In the genomic region with DNA sequence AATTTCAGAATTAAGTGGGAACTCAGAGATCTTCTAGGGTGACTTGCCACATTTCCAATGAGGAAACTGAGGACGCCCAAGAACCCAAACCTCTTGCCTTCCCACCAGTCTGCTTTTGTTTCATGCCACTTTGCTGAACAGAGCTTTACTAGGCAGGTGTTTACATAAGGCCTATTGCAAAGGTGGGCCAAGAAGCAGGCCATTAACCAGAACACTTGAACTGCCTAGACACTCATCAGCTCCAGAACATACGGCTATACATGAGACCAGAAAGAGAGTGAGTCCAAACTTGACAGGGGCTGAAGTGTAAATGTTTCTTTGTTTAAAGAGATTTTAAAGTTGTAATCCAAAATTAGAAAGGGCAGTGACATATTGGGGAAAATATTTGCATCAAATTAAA, we compare ENCODE assay signal across 19 cellular contexts.
A peak's percentile ranks its signal among the peaks of the same experiment; 100 is the strongest.
DNase-seq lines count a peak whose midpoint lies in the region; ATAC-seq lines count a peak whose summit lies in the region.
"Had no signal": no experiment of that assay in that cellular context is flagged by ENCODE, and none has a peak within 500 bp of the region (broad histone marks: within the 10 kb centered on the region; RNA-seq: fewer than 3 reads in every experiment).

No MANE protein-coding gene starts in this region.

- H3K4me3 Mint-ChIP-seq in stimulated activated naive CD8-positive, alpha-beta T cell treated with anti-CD3 and anti-CD28 coated beads, Interleukin-15, amount 100 ng/mL, for 72 hours: peak overlapping the region in 1 of 2 donors; percentile 23
- H3K4me3 Mint-ChIP-seq: CD14-positive monocyte, endodermal cell had no signal

- H3K27me3 ChIP-seq in effector memory CD4-positive, alpha-beta T cell (replicated peaks; ENCODE audit: control insufficient read depth, insufficient read depth, low read length, poor library complexity, severe bottlenecking): no peaks in the 10 kb centered on the region
- H3K27me3 ChIP-seq: adrenal gland, sigmoid colon had no signal

- ATAC-seq in stimulated activated naive CD8-positive, alpha-beta T cell treated with anti-CD3 and anti-CD28 coated beads, Interleukin-15, amount 100 ng/mL, for 72 hours: no peak
- no peak for ATAC-seq in stimulated activated naive CD8-positive, alpha-beta T cell treated with anti-CD3 and anti-CD28 coated beads, Interleukin-15, Interleukin-2, amounts not matched to agents 100 U/mL and 50 U/mL, for 24 hours
- no peak for ATAC-seq in GM21717 (IDR thresholded peaks at IDR 0.05; ENCODE audit: unreplicated experiment)

- no peak overlapping the region for H3K4me3 ChIP-seq in effector memory CD4-positive, alpha-beta T cell (ENCODE audit: insufficient read depth, low read depth, low read length, poor library complexity, severe bottlenecking)
- H3K4me3 ChIP-seq: adrenal gland, sigmoid colon, thoracic aorta had no signal

- peaks cover 48% of the 10 kb centered on the region for H3K4me1 Mint-ChIP-seq in stimulated activated naive CD8-positive, alpha-beta T cell treated with anti-CD3 and anti-CD28 coated beads, Interleukin-15, amount 100 ng/mL, for 72 hours

- H3K27ac Mint-ChIP-seq in stimulated activated naive CD8-positive, alpha-beta T cell treated with anti-CD3 and anti-CD28 coated beads, Interleukin-15, amount 100 ng/mL, for 72 hours: peak overlapping the region; percentile 4 to 56
- H3K27ac Mint-ChIP-seq: endodermal cell had no signal

- no peaks in the 10 kb centered on the region for H3K9me3 Mint-ChIP-seq in stimulated activated naive CD8-positive, alpha-beta T cell treated with anti-CD3 and anti-CD28 coated beads, Interleukin-15, amount 100 ng/mL, for 72 hours
- H3K9me3 Mint-ChIP-seq: CD14-positive monocyte, endodermal cell had no signal

- peaks cover 5% of the 10 kb centered on the region for H3K4me1 ChIP-seq in effector memory CD4-positive, alpha-beta T cell (ENCODE audit: control insufficient read depth, insufficient read depth, low read length, poor library complexity, severe bottlenecking)
- H3K4me1 ChIP-seq: sigmoid colon had no signal

- H3K9me3 ChIP-seq in effector memory CD4-positive, alpha-beta T cell (ENCODE audit: control insufficient read depth, low read length): no peaks in the 10 kb centered on the region
- H3K9me3 ChIP-seq: adrenal gland, sigmoid colon, thoracic aorta had no signal

- peaks cover 4% of the 10 kb centered on the region for H3K36me3 ChIP-seq in effector memory CD4-positive, alpha-beta T cell (ENCODE audit: control insufficient read depth, insufficient read depth, low read length)
- H3K36me3 ChIP-seq: adrenal gland, sigmoid colon, thoracic aorta, WERI-Rb-1 had no signal

- no peak for DNase-seq in stimulated activated naive CD8-positive, alpha-beta T cell treated with anti-CD3 and anti-CD28 coated beads, Interleukin-15, amount 100 ng/mL, for 72 hours
- DNase-seq in stimulated activated naive CD8-positive, alpha-beta T cell treated with anti-CD3 and anti-CD28 coated beads, Interleukin-15, Interleukin-2, amounts not matched to agents 100 U/mL and 50 U/mL, for 24 hours: no peak
- peak; percentile 18 for DNase-seq in NCI-H2029 treated with DMSO at 0.1 percent for 48 hours (lab: John Stamatoyannopoulos, UW)
- no peak for DNase-seq in effector memory CD4-positive, alpha-beta T cell
- DNase-seq in NCI-H446 (lab: John Stamatoyannopoulos, UW): no peak
- DNase-seq in NCI-H526 treated with DMSO at 0.1 percent for 48 hours (lab: John Stamatoyannopoulos, UW): no peak
- DNase-seq: activated CD8-positive, alpha-beta memory T cell treated with anti-CD3 and anti-CD28 coated beads, Interleukin-2, amount 50 U/mL, for 48 hours; adrenal gland; endodermal cell; hippocampal formation; NCI-H2107; occipital lobe; sigmoid colon; SW 1271; WERI-Rb-1 had no signal

- no peaks in the 10 kb centered on the region for H3K27me3 Mint-ChIP-seq in stimulated activated naive CD8-positive, alpha-beta T cell treated with anti-CD3 and anti-CD28 coated beads, Interleukin-15, amount 100 ng/mL, for 72 hours

- H3K27ac ChIP-seq in effector memory CD4-positive, alpha-beta T cell (ENCODE audit: insufficient read depth, low read length, poor library complexity, severe bottlenecking): peak overlapping the region; percentile 27
- H3K27ac ChIP-seq: adrenal gland, RWPE1, sigmoid colon, thoracic aorta, WERI-Rb-1 had no signal
